Comparison of ENCODE assay signal across 8 cellular contexts in genomic region chr21:32279377-32279680, GRCh38. TPM values are rescaled to one million over a fixed set of nuclear protein-coding genes. Genes with fewer than 3 reads are reported as not detected.
DNase-seq lines count a peak whose midpoint lies in the region; ATAC-seq and TF ChIP-seq lines count a peak whose summit lies in the region.

No MANE protein-coding gene starts in this region.

- TF ChIP-seq POLR2A in GM18505 (IDR thresholded peaks at IDR 0.05; ENCODE audit: borderline replicate concordance, extremely low read depth, insufficient read depth, insufficient read length), result no peak
- no peak for TF ChIP-seq POLR2A in ovary (IDR thresholded peaks at IDR 0.05)

- no peak for DNase-seq in Jurkat, Clone E6-1 (ENCODE audit: low read depth, low spot score)
- DNase-seq in effector memory CD8-positive, alpha-beta T cell, result no peak
- DNase-seq in ovary (no peak), C1 segment of cervical spinal cord (lab: John Stamatoyannopoulos, UW) (no peak), HT-29 (ENCODE audit: low spot score) (no peak), iPS-NIHi7 (ENCODE audit: extremely low spot score) (no peak)

- H3K27ac Mint-ChIP-seq in effector memory CD8-positive, alpha-beta T cell, result peak overlapping the region; percentile 93 to 98

- peak overlapping the region; percentile 99 to 100 for H3K4me3 Mint-ChIP-seq in effector memory CD8-positive, alpha-beta T cell

- peak overlapping the region; percentile 86 for H3K4me3 ChIP-seq in Jurkat, Clone E6-1 (ENCODE audit: low read length)
- peak overlapping the region; percentile 79 for H3K4me3 ChIP-seq in ovary

- intact Hi-C loops in ovary (cut with DNase I), result no loop called here

- H3K4me1 ChIP-seq in ovary (ENCODE audit: insufficient read depth), result peaks cover 5% of the 10 kb centered on the region

- peaks cover 32% of the 10 kb centered on the region for H3K36me3 Mint-ChIP-seq in effector memory CD8-positive, alpha-beta T cell (ENCODE audit: insufficient read depth)

- WGBS in ovary, 3 donors, result 2 to 9% (median 4%) methylated on average over 10 of the region's 10 CpGs

- H3K27me3 ChIP-seq in ovary, result no peaks in the 10 kb centered on the region

- H3K9me3 ChIP-seq in ovary, result no peaks in the 10 kb centered on the region

- H3K27ac ChIP-seq in ovary, result peak overlapping the region; percentile 57 to 65

- no peak for TF ChIP-seq CTCF in ovary (IDR thresholded peaks at IDR 0.05)

- ATAC-seq in GM18505 (IDR thresholded peaks at IDR 0.05; ENCODE audit: unreplicated experiment), result peak; percentile 18
- ATAC-seq in effector memory CD8-positive, alpha-beta T cell (replicated peaks), result no peak
- ATAC-seq in HG02571 (IDR thresholded peaks at IDR 0.05; ENCODE audit: unreplicated experiment), result no peak

- no peaks in the 10 kb centered on the region for H3K27me3 Mint-ChIP-seq in effector memory CD8-positive, alpha-beta T cell

- no peak for TF ChIP-seq EP300 in ovary (IDR thresholded peaks at IDR 0.05)

- H3K9me3 Mint-ChIP-seq in effector memory CD8-positive, alpha-beta T cell, result no peaks in the 10 kb centered on the region

- peaks cover 14 to 15% of the 10 kb centered on the region in 2 donors for H3K4me1 Mint-ChIP-seq in effector memory CD8-positive, alpha-beta T cell (ENCODE audit: low read depth in 2 of 2)

- H3K36me3 ChIP-seq in ovary, result no peaks in the 10 kb centered on the region

RNA-seq across cellular contexts. Expression of gene MIS18A, which starts 0.5 kb away (rescaled TPM):
- 66.4 TPM for polyA plus RNA-seq in Jurkat, Clone E6-1 (2012; ENCODE audit: insufficient read depth, insufficient read length)
- total RNA-seq in ovary, result 10 to 100 TPM in 3 of 7 donors, 1 to 10 TPM in 4; 4.5 to 13.2 (median 9.8) TPM
- polyA plus RNA-seq in ovary, result 10 to 100 TPM in 1 of 2 donors, 1 to 10 TPM in 1; 7.4 to 11.0 TPM
- 9.0 and 9.4 TPM in 2 replicates for total RNA-seq in HT-29 (2014; rRNA removed; shearing (Covaris generic))

RNA-seq across cellular contexts. Expression of gene MRAP, which starts 19.3 kb away (rescaled TPM):
- polyA plus RNA-seq in Jurkat, Clone E6-1 (2012; ENCODE audit: insufficient read depth, insufficient read length), result not detected
- 1 to 10 TPM in 5 of 7 donors, under 1 TPM in 1, not detected in 1; 0.58 to 9.2 (median 2.3) TPM for total RNA-seq in ovary
- polyA plus RNA-seq in ovary, result 10 to 100 TPM in 1 of 2 donors, 1 to 10 TPM in 1; 1.9 to 67.5 TPM
- total RNA-seq in HT-29 (2014; rRNA removed; shearing (Covaris generic)), result not detected in 2 replicates
